ENCODE assay signal across 11 cellular contexts in genomic region chr11:111923351-111923788, GRCh38. TPM values are rescaled to one million over a fixed set of nuclear protein-coding genes. Genes with fewer than 3 reads are reported as not detected.
DNase-seq lines count a peak whose midpoint lies in the region; ATAC-seq and TF ChIP-seq lines count a peak whose summit lies in the region.
"Had no signal": no experiment of that assay in that cellular context is flagged by ENCODE, and none has a peak within 500 bp of the region (broad histone marks: within the 10 kb centered on the region; RNA-seq: fewer than 3 reads in every experiment).

No MANE protein-coding gene starts in this region.

- peak overlapping the region in 4 of 5 donors; percentile 46 to 76 (median 55) for H3K27ac ChIP-seq in adrenal gland
- peak overlapping the region; percentile 70 to 95 (median 91) for H3K27ac ChIP-seq in heart right ventricle

- H3K36me3 Mint-ChIP-seq in Calu3 (ENCODE audit: insufficient read depth, unreplicated experiment) = peaks cover 19% of the 10 kb centered on the region
- H3K36me3 Mint-ChIP-seq in activated T-helper 2 cell treated with anti-CD3 and anti-CD28 coated beads, Interferon-gamma antibody, Interleukin-2, Interleukin-4, amounts not matched to agents 10 μg/mL and 5 μg/mL and 100 μg/mL, durations not matched to agents 14 hours and 24 hours and 36 hours (ENCODE audit: low read depth) = no peaks in the 10 kb centered on the region
- H3K36me3 Mint-ChIP-seq: natural killer cell had no signal

- H3K4me1 ChIP-seq in adrenal gland (replicated peaks in 1 of 2) (peaks cover 15 to 28% of the 10 kb centered on the region in 2 donors), heart right ventricle (peaks cover 5 to 64% (median 47%) of the 10 kb centered on the region in 9 donors)

- TF ChIP-seq POLR2A in adrenal gland (IDR thresholded peaks at IDR 0.05) = no peak

- WGBS in adrenal gland, 4 donors = 35 to 49% (median 46%) methylated on average over 5 of the region's 5 CpGs
- WGBS in heart right ventricle, 2 donors = 7 to 13% methylated on average over 5 of the region's 5 CpGs

- no TSS peak for BruUV-seq in Calu3 (replicated peaks; lab: Mats Ljungman, UMichigan)

- H3K27ac Mint-ChIP-seq in Calu3 (ENCODE audit: unreplicated experiment) = peak overlapping the region; percentile 52
- no peak overlapping the region for H3K27ac Mint-ChIP-seq in activated T-helper 2 cell treated with anti-CD3 and anti-CD28 coated beads, Interferon-gamma antibody, Interleukin-2, Interleukin-4, amounts not matched to agents 10 μg/mL and 5 μg/mL and 100 μg/mL, durations not matched to agents 14 hours and 24 hours and 36 hours
- H3K27ac Mint-ChIP-seq: dendritic cell treated with granulocyte-macrophage colony-stimulating factor and Interleukin-4, amounts not matched to agents 40 ng/mL and 50 ng/mL, for 4 days; natural killer cell had no signal

- no peaks in the 10 kb centered on the region for H3K27me3 ChIP-seq in adrenal gland
- no peaks in the 10 kb centered on the region for H3K27me3 ChIP-seq in heart right ventricle

- H3K9me3 ChIP-seq in adrenal gland (replicated peaks in 1 of 3) (no peaks in the 10 kb centered on the region), heart right ventricle (no peaks in the 10 kb centered on the region)

- TF ChIP-seq CTCF in Calu3 (IDR thresholded peaks at IDR 0.05; ENCODE audit: unreplicated experiment) (no peak), adrenal gland (IDR thresholded peaks at IDR 0.05) (no peak), heart right ventricle (IDR thresholded peaks at IDR 0.05) (no peak)

- ATAC-seq in heart right ventricle (peak in 1 of 8 donors; percentile 6), HG03159 (IDR thresholded peaks at IDR 0.05; ENCODE audit: unreplicated experiment) (no peak)
- ATAC-seq: natural killer cell had no signal

- H3K36me3 ChIP-seq in adrenal gland (replicated peaks in 1 of 2) = no peaks in the 10 kb centered on the region
- no peaks in the 10 kb centered on the region for H3K36me3 ChIP-seq in heart right ventricle

- H3K9me3 Mint-ChIP-seq in Calu3 (ENCODE audit: low read depth, unreplicated experiment) = no peaks in the 10 kb centered on the region
- H3K9me3 Mint-ChIP-seq in activated T-helper 2 cell treated with anti-CD3 and anti-CD28 coated beads, Interferon-gamma antibody, Interleukin-2, Interleukin-4, amounts not matched to agents 10 μg/mL and 5 μg/mL and 100 μg/mL, durations not matched to agents 14 hours and 24 hours and 36 hours = no peaks in the 10 kb centered on the region
- H3K9me3 Mint-ChIP-seq: dendritic cell treated with granulocyte-macrophage colony-stimulating factor and Interleukin-4, amounts not matched to agents 40 ng/mL and 50 ng/mL, for 4 days; natural killer cell had no signal

- intact Hi-C loops in Calu3 (cut with micrococcal nuclease; ENCODE audit: unreplicated experiment) (no loop called here), adrenal gland (cut with DNase I) (loop anchor here in 1 of 2 donors (10.0 kb wide), 1 partner anchor 49 kb away; the partner anchor contains the start of genes ALG9, CFAP68 and FDXACB1), heart right ventricle (cut with DNase I) (loop anchor here in 4 of 10 donors (5.0 to 10.0 kb wide), 3 partner anchors 46 to 161 kb away; partner anchors contain the start of genes CFAP68 (in 3 of the 4), FDXACB1 (in 3 of the 4), ALG9 (in 2 of the 4) and SDHD (in 1 of the 4))
- intact Hi-C loops in activated T-helper 2 cell treated with anti-CD3 and anti-CD28 coated beads, Interferon-gamma antibody, Interleukin-2, Interleukin-4, amounts not matched to agents 10 μg/mL and 5 μg/mL and 100 μg/mL, durations not matched to agents 14 hours and 24 hours and 36 hours (cut with micrococcal nuclease) = no loop called here

- CTCF ChIA-PET in Calu3 (lab: Charles Lee) = no interaction called here

- no peaks in the 10 kb centered on the region for H3K27me3 Mint-ChIP-seq in Calu3 (ENCODE audit: unreplicated experiment)
- H3K27me3 Mint-ChIP-seq in activated T-helper 2 cell treated with anti-CD3 and anti-CD28 coated beads, Interferon-gamma antibody, Interleukin-2, Interleukin-4, amounts not matched to agents 10 μg/mL and 5 μg/mL and 100 μg/mL, durations not matched to agents 14 hours and 24 hours and 36 hours (ENCODE audit: low read depth) = peaks cover 14% of the 10 kb centered on the region
- H3K27me3 Mint-ChIP-seq: dendritic cell treated with granulocyte-macrophage colony-stimulating factor and Interleukin-4, amounts not matched to agents 40 ng/mL and 50 ng/mL, for 4 days had no signal

- DNase-seq in Calu3 = no peak
- DNase-seq in adrenal gland = no peak
- DNase-seq in heart right ventricle = no peak
- DNase-seq in renal cortical epithelial cell (ENCODE audit: low read depth) = peak; percentile 59
- DNase-seq in NOMO-1 treated with dmso at 0.1 percent for 144 hours (lab: John Stamatoyannopoulos, UW; ENCODE audit: unreplicated experiment) = no peak
- DNase-seq in pons (ENCODE audit: low spot score) = no peak
- DNase-seq in activated T-helper 2 cell treated with anti-CD3 and anti-CD28 coated beads, Interferon-gamma antibody, Interleukin-2, Interleukin-4, amounts not matched to agents 10 μg/mL and 5 μg/mL and 100 μg/mL, durations not matched to agents 14 hours and 24 hours and 36 hours (ENCODE audit: low spot score) = no peak
- DNase-seq: DMS79, natural killer cell had no signal

- H3K4me3 Mint-ChIP-seq in Calu3 (ENCODE audit: low read depth, unreplicated experiment) = no peak overlapping the region
- H3K4me3 Mint-ChIP-seq in activated T-helper 2 cell treated with anti-CD3 and anti-CD28 coated beads, Interferon-gamma antibody, Interleukin-2, Interleukin-4, amounts not matched to agents 10 μg/mL and 5 μg/mL and 100 μg/mL, durations not matched to agents 14 hours and 24 hours and 36 hours (ENCODE audit: low read depth) = no peak overlapping the region
- H3K4me3 Mint-ChIP-seq: dendritic cell treated with granulocyte-macrophage colony-stimulating factor and Interleukin-4, amounts not matched to agents 40 ng/mL and 50 ng/mL, for 4 days; natural killer cell had no signal

- no peak overlapping the region for H3K4me3 ChIP-seq in adrenal gland
- peak overlapping the region in 5 of 10 donors; percentile 24 to 43 (median 31) for H3K4me3 ChIP-seq in heart right ventricle

- H3K4me1 Mint-ChIP-seq in Calu3 (ENCODE audit: low read depth, unreplicated experiment) = peaks cover 23% of the 10 kb centered on the region
- peaks cover 16% of the 10 kb centered on the region for H3K4me1 Mint-ChIP-seq in activated T-helper 2 cell treated with anti-CD3 and anti-CD28 coated beads, Interferon-gamma antibody, Interleukin-2, Interleukin-4, amounts not matched to agents 10 μg/mL and 5 μg/mL and 100 μg/mL, durations not matched to agents 14 hours and 24 hours and 36 hours (ENCODE audit: low read depth)

RNA-seq across cellular contexts. Expression of gene C11orf52, which starts 4.7 kb away (rescaled TPM):
- 6.2 and 7.9 TPM in 2 replicates for total RNA-seq in Calu3 (2022)
- 1 to 10 TPM in 4 of 8 donors, under 1 TPM in 2, not detected in 2; 0.53 to 4.2 (median 2.4) TPM for total RNA-seq in adrenal gland
- polyA plus RNA-seq in adrenal gland = 1 to 10 TPM in 2 of 3 donors, under 1 TPM in 1; 0.68 to 1.9 (median 1.7) TPM
- total RNA-seq in heart right ventricle = 1 to 10 TPM in 8 of 10 donors, under 1 TPM in 2; 0.48 to 4.1 (median 1.6) TPM
- polyA plus RNA-seq in heart right ventricle = 1 to 10 TPM; 3.0 to 3.2 TPM
- total RNA-seq in renal cortical epithelial cell = 9.2 and 15.3 TPM in 2 replicates
- not detected in 2 replicates for total RNA-seq in activated T-helper 2 cell treated with anti-CD3 and anti-CD28 coated beads, Interferon-gamma antibody, Interleukin-2, Interleukin-4, amounts not matched to agents 10 μg/mL and 5 μg/mL and 100 μg/mL, durations not matched to agents 14 hours and 24 hours and 36 hours
- total RNA-seq: natural killer cell had no signal

RNA-seq across cellular contexts. Expression of gene HSPB2, which starts 10.8 kb away (rescaled TPM):
- not detected in 2 replicates for total RNA-seq in Calu3 (2022)
- total RNA-seq in adrenal gland = 1 to 10 TPM in 4 of 8 donors, under 1 TPM in 2, not detected in 2; 0.60 to 2.3 (median 1.3) TPM
- polyA plus RNA-seq in adrenal gland = 1 to 10 TPM in 2 of 3 donors, under 1 TPM in 1; 0.51 to 6.1 (median 3.9) TPM
- total RNA-seq in heart right ventricle = 10 to 100 TPM; 18.9 to 65.4 (median 29.1) TPM
- 100 to 1,000 TPM in 1 of 2 donors, 10 to 100 TPM in 1; 37.7 to 136 TPM for polyA plus RNA-seq in heart right ventricle
- 0.10 and 0.69 TPM in 2 replicates for total RNA-seq in renal cortical epithelial cell
- total RNA-seq in activated T-helper 2 cell treated with anti-CD3 and anti-CD28 coated beads, Interferon-gamma antibody, Interleukin-2, Interleukin-4, amounts not matched to agents 10 μg/mL and 5 μg/mL and 100 μg/mL, durations not matched to agents 14 hours and 24 hours and 36 hours = not detected in 2 replicates
- total RNA-seq: natural killer cell had no signal

RNA-seq across cellular contexts. Expression of gene CRYAB, which starts 11.8 kb away (rescaled TPM):
- total RNA-seq in Calu3 (2022) (0.66 and 1.9 TPM in 2 replicates), adrenal gland (10 to 100 TPM; 38.2 to 87.7 (median 56.3) TPM), heart right ventricle (over 10,000 TPM in 2 of 10 donors, 1,000 to 10,000 TPM in 8; 7,877 to 10,608 (median 8,590) TPM), renal cortical epithelial cell (63.0 and 179 TPM in 2 replicates)
- polyA plus RNA-seq in adrenal gland (100 to 1,000 TPM in 1 of 3 donors, 10 to 100 TPM in 2; 77.8 to 108 (median 99.0) TPM), heart right ventricle (over 10,000 TPM in 1 of 2 donors, 1,000 to 10,000 TPM in 1; 7,695 to 25,436 TPM)
- not detected in 2 replicates for total RNA-seq in activated T-helper 2 cell treated with anti-CD3 and anti-CD28 coated beads, Interferon-gamma antibody, Interleukin-2, Interleukin-4, amounts not matched to agents 10 μg/mL and 5 μg/mL and 100 μg/mL, durations not matched to agents 14 hours and 24 hours and 36 hours
- total RNA-seq: natural killer cell had no signal

RNA-seq across cellular contexts. Expression of gene DIXDC1, which starts 13.8 kb away (rescaled TPM):
- total RNA-seq in Calu3 (2022) (2.6 and 2.9 TPM in 2 replicates), adrenal gland (10 to 100 TPM; 14.8 to 56.0 (median 46.9) TPM), heart right ventricle (10 to 100 TPM in 9 of 10 donors, 1 to 10 TPM in 1; 5.6 to 36.8 (median 28.6) TPM), renal cortical epithelial cell (58.9 and 64.7 TPM in 2 replicates)
- polyA plus RNA-seq in adrenal gland (10 to 100 TPM in 2 of 3 donors, 1 to 10 TPM in 1; 7.9 to 30.1 (median 11.5) TPM), heart right ventricle (1 to 10 TPM; 4.7 to 5.6 TPM)
- 30.0 and 30.7 TPM in 2 replicates for total RNA-seq in activated T-helper 2 cell treated with anti-CD3 and anti-CD28 coated beads, Interferon-gamma antibody, Interleukin-2, Interleukin-4, amounts not matched to agents 10 μg/mL and 5 μg/mL and 100 μg/mL, durations not matched to agents 14 hours and 24 hours and 36 hours

RNA-seq across cellular contexts. Expression of gene CFAP68, which starts 44.0 kb away (rescaled TPM):
- total RNA-seq in Calu3 (2022) (28.1 and 29.8 TPM in 2 replicates), adrenal gland (10 to 100 TPM; 26.6 to 60.7 (median 38.9) TPM), heart right ventricle (10 to 100 TPM; 17.5 to 38.5 (median 31.5) TPM), renal cortical epithelial cell (7.6 and 20.1 TPM in 2 replicates)
- polyA plus RNA-seq in adrenal gland (10 to 100 TPM; 46.5 to 80.4 (median 59.6) TPM), heart right ventricle (10 to 100 TPM; 14.7 to 24.6 TPM)
- total RNA-seq in activated T-helper 2 cell treated with anti-CD3 and anti-CD28 coated beads, Interferon-gamma antibody, Interleukin-2, Interleukin-4, amounts not matched to agents 10 μg/mL and 5 μg/mL and 100 μg/mL, durations not matched to agents 14 hours and 24 hours and 36 hours = 19.4 and 22.2 TPM in 2 replicates

Comparison
In these comparisons a context has a peak if more than half of its experiments do, and no peak if none do; other contexts are left out.
1. RNA of gene HSPB2, which starts 10.8 kb away (total RNA-seq): 18.9 to 65.4 TPM in heart right ventricle; 0.60 to 2.3 TPM in adrenal gland, 0.10 to 0.69 TPM in renal cortical epithelial cell, not detected in Calu3 and not detected in activated T-helper 2 cell treated with anti-CD3 and anti-CD28 coated beads, Interferon-gamma antibody, Interleukin-2, Interleukin-4, amounts not matched to agents 10 μg/mL and 5 μg/mL and 100 μg/mL, durations not matched to agents 14 hours and 24 hours and 36 hours; every median in the first group is over 4 times any median in the second.
2. RNA of gene CRYAB, which starts 11.8 kb away (total RNA-seq): 7,877 to 10,608 TPM in heart right ventricle; 63.0 to 179 TPM in renal cortical epithelial cell, 38.2 to 87.7 TPM in adrenal gland, 0.66 to 1.9 TPM in Calu3 and not detected in activated T-helper 2 cell treated with anti-CD3 and anti-CD28 coated beads, Interferon-gamma antibody, Interleukin-2, Interleukin-4, amounts not matched to agents 10 μg/mL and 5 μg/mL and 100 μg/mL, durations not matched to agents 14 hours and 24 hours and 36 hours; every median in the first group is over 10 times any median in the second.